In the genomic region with DNA sequence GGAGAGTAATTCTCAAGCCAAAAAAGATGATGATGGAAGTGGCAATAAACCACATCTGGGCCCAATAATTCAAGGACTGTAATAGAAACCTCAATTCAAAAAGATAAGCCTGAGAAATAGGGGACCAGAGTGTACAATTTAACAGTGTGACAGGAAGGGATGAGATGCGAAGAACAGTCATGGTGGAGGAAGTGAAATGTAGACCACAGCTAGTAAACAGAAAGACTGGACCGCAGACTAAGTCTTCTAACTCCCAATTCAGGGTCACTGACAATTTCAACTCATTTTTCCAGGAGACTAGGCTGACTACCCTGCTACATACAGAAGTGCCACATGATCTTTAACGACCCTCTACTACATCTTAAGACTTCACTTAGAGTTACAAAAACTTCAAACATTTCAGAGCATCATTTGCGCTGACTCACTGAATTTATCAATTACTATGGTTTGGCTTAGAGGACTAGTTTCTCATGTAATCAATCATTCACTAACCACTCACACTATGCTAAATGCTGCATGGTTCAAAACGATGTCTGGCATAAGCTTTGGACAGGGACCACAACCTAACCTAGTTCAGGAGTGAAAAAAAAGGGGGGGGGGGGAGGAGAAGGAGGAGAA, we compare ENCODE assay signal across 11 cellular contexts. TPM values are rescaled to one million over a fixed set of nuclear protein-coding genes. Genes with fewer than 3 reads are reported as not detected.
DNase-seq lines count a peak whose midpoint lies in the region; ATAC-seq and TF ChIP-seq lines count a peak whose summit lies in the region.
"Had no signal": no experiment of that assay in that cellular context is flagged by ENCODE, and none has a peak within 500 bp of the region (broad histone marks: within the 10 kb centered on the region; RNA-seq: fewer than 3 reads in every experiment).

No MANE protein-coding gene starts in this region.

- no CpG with 5 or more reads among the region's 5 CpGs for WGBS in H9 (ENCODE audit: extremely low coverage, insufficient read length, low lambda C conversion rate)

- in situ Hi-C loops in KBM-7 (cut with MboI; ENCODE audit: low pct_unique_long_range_greater_than_20kb, low sequenced_read_pairs), result no loop called here

- no peak overlapping the region for H4K91ac ChIP-seq in H9 (ENCODE audit: insufficient read length, low read depth, low read length)

- H3K23me2 ChIP-seq in H9 (ENCODE audit: insufficient read length, low read depth, low read length, poor library complexity, severe bottlenecking), result no peaks in the 10 kb centered on the region

- peaks cover 72 to 74% of the 10 kb centered on the region in 2 experiments for H3K4me1 Mint-ChIP-seq in H9

- peak overlapping the region in 2 of 3 experiments; percentile 41 to 70; a peak in 4 of 7 replicates for H3K27ac Mint-ChIP-seq in H9

- no peaks in the 10 kb centered on the region for H3K27me3 Mint-ChIP-seq in H9 (ENCODE audit: low read depth)

- no peak overlapping the region for H2BK15ac ChIP-seq in H9 (ENCODE audit: low read depth, low read length)

- H3K9me3 ChIP-seq in H9 (ENCODE audit: control insufficient read depth, low read depth, low read length), result no peaks in the 10 kb centered on the region
- no peaks in the 10 kb centered on the region for H3K9me3 ChIP-seq in mucosa of descending colon

- no peak overlapping the region for H3K4me3 Mint-ChIP-seq in H9

- no peak overlapping the region for H4K8ac ChIP-seq in H9 (replicated peaks; ENCODE audit: insufficient read length, low read depth, low read length)

- intact Hi-C loops in mucosa of descending colon (cut with DNase I, micrococcal nuclease), result no loop called here

- H4K5ac ChIP-seq in H9 (ENCODE audit: insufficient read length, low read depth, low read length), result no peak overlapping the region

- POLR2A ChIA-PET in RWPE1 (lab: Yijun Ruan, JAX; ENCODE audit: low non-redundant PET), result no interaction called here

- H3K4me3 ChIP-seq in mucosa of descending colon, result no peak overlapping the region
- H3K4me3 ChIP-seq: SK-N-MC had no signal

- H3K4me2 ChIP-seq in H9 (ENCODE audit: insufficient read depth, insufficient read length, low read length), result no peak overlapping the region

- H3K36me3 ChIP-seq in mucosa of descending colon (ENCODE audit: low read depth), result no peaks in the 10 kb centered on the region

- H3K79me2 ChIP-seq in H9 (ENCODE audit: insufficient read depth, low read length), result peaks cover 36% of the 10 kb centered on the region; the same call in 1 of the 2 replicates

- no peak overlapping the region for H3K27ac ChIP-seq in H9 (ENCODE audit: insufficient read length, low read depth, low read length)
- H3K27ac ChIP-seq in RWPE1, result no peak overlapping the region
- H3K27ac ChIP-seq: SK-N-MC had no signal

- H3T11ph ChIP-seq in H9 (ENCODE audit: low read length), result no peak overlapping the region

- H2AK5ac ChIP-seq in H9 (ENCODE audit: insufficient read length, low read length), result no peak overlapping the region

- TF ChIP-seq CTCF in H9 (conservative IDR thresholded peaks at IDR 0.05) (no peak), mucosa of descending colon (IDR thresholded peaks at IDR 0.05) (no peak), RWPE1 (conservative IDR thresholded peaks at IDR 0.05; ENCODE audit: low read depth) (no peak)

- no peak overlapping the region for H3K9ac ChIP-seq in H9 (ENCODE audit: extremely low read depth, insufficient read length, low read length)

- no peak overlapping the region for H3K23ac ChIP-seq in H9 (ENCODE audit: insufficient read length, low read depth, low read length)

- H3K18ac ChIP-seq in H9 (ENCODE audit: insufficient read length, low read depth, low read length), result no peak overlapping the region

- H2BK20ac ChIP-seq in H9 (ENCODE audit: low read depth, low read length, poor library complexity, severe bottlenecking), result no peak overlapping the region

- no peaks in the 10 kb centered on the region for H3K9me3 Mint-ChIP-seq in H9

- no peak overlapping the region for H2BK120ac ChIP-seq in H9 (ENCODE audit: low read depth, low read length, poor library complexity, severe bottlenecking)

- no peak overlapping the region for H2BK12ac ChIP-seq in H9 (ENCODE audit: insufficient read length, low read depth, low read length)

- H4K20me1 ChIP-seq in H9 (ENCODE audit: control insufficient read depth, insufficient read depth, insufficient read length), result no peaks in the 10 kb centered on the region

- H3K36me3 Mint-ChIP-seq in H9 (ENCODE audit: insufficient read depth in 1 of 3, low read depth in 3 of 3), result peaks cover 0 to 5% (median 4%) of the 10 kb centered on the region in 3 experiments; a peak in 2 of 7 replicates

- H3K4ac ChIP-seq in H9 (ENCODE audit: low read depth, low read length), result no peak overlapping the region

- H3K4me1 ChIP-seq in H9 (ENCODE audit: insufficient read depth, low read length) (peaks cover 8% of the 10 kb centered on the region; the same call in 1 of the 2 replicates), mucosa of descending colon (ENCODE audit: low read depth) (peaks cover 31% of the 10 kb centered on the region)

- H3K79me1 ChIP-seq in H9 (ENCODE audit: insufficient read depth, low read depth, low read length, poor library complexity, severe bottlenecking), result no peaks in the 10 kb centered on the region

- H3K14ac ChIP-seq in H9 (ENCODE audit: insufficient read depth, low read length), result no peak overlapping the region

- no peak overlapping the region for H2BK5ac ChIP-seq in H9 (ENCODE audit: insufficient read length, low read length)

- CTCF ChIA-PET in RWPE1 (lab: Yijun Ruan, JAX), result interaction anchor here (0.6 kb wide), 1 partner anchor 370 kb away, joined by 3 read pairs; no protein-coding TSS in a partner anchor

- peak; percentile 76 for ATAC-seq in GM18873 (IDR thresholded peaks at IDR 0.05; ENCODE audit: low FRiP score, unreplicated experiment)
- peak; percentile 52 for ATAC-seq in mucosa of descending colon
- ATAC-seq: left cardiac atrium had no signal

- no peak for DNase-seq in H9
- DNase-seq in KBM-7, result peak; percentile 64
- DNase-seq in mucosa of descending colon, result no peak
- DNase-seq in RWPE1 (ENCODE audit: low spot score), result no peak
- DNase-seq in amygdala (lab: John Stamatoyannopoulos, UW), result no peak
- DNase-seq in KG1 (lab: John Stamatoyannopoulos, UW), result no peak
- DNase-seq in NCI-H345 (lab: John Stamatoyannopoulos, UW), result no peak
- DNase-seq: left cardiac atrium; stimulated activated CD4-positive, alpha-beta T cell treated with anti-CD3 and anti-CD28 coated beads, Interleukin-2, amount 100 ng/mL, for 48 hours had no signal

- H3K27me3 ChIP-seq in H9 (ENCODE audit: insufficient read depth, low read length), result no peaks in the 10 kb centered on the region

- H2AFZ ChIP-seq in H9 (ENCODE audit: low read length), result no peak overlapping the region

- H3K56ac ChIP-seq in H9 (ENCODE audit: insufficient read length, low read depth, low read length), result no peak overlapping the region

RNA-seq across cellular contexts. Expression of gene CUL3, which starts 9.0 kb away (rescaled TPM):
- total RNA-seq in H9 (2021) (108 and 114 TPM in 2 replicates), mucosa of descending colon (10 to 100 TPM; 77.3 to 83.5 (median 79.0) TPM)
